8 cellular contexts compared by ENCODE assay signal in the genomic region with DNA sequence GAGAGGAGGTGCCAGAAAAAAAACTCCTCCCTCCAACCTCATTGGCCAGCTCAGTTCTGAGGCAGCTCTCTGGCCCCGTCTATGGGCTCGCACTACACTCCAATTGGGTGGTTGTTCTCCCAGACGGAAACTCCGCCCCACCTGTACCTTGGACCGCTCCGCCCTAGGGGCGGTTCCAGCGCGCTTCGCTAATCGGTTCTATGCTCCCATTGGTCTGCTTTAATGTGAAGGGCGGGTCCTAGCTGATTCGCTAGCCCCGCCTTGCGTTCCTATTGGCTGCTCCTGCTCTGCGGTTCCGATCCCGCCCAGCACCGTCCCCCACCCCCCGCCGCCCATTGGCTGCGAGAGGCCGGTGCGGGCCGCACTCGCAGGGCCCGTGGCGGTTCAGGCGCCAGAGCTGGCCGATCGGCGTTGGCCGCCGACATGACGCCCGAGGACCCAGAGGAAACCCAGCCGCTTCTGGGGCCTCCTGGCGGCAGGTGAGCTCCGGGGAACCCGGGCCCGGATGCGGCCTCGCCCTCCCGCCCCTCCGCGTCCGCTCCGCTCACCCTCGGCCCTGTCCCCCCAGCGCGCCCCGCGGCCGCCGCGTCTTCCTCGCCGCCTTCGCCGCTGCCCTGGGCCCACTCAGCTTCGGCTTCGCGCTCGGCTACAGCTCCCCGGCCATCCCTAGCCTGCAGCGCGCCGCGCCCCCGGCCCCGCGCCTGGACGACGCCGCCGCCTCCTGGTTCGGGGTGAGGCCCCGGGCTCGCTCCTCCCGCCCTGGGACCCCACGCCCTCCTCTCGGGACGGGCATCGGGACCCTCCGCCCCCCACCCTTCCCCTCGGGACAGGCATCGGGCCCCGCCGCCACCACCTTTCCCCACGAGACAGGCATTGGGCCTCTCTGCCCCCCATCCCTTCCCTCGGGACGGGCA. TPM values are rescaled to one million over a fixed set of nuclear protein-coding genes. Genes with fewer than 3 reads are reported as not detected.
DNase-seq lines count a peak whose midpoint lies in the region; ATAC-seq and TF ChIP-seq lines count a peak whose summit lies in the region.

A gene with protein sequence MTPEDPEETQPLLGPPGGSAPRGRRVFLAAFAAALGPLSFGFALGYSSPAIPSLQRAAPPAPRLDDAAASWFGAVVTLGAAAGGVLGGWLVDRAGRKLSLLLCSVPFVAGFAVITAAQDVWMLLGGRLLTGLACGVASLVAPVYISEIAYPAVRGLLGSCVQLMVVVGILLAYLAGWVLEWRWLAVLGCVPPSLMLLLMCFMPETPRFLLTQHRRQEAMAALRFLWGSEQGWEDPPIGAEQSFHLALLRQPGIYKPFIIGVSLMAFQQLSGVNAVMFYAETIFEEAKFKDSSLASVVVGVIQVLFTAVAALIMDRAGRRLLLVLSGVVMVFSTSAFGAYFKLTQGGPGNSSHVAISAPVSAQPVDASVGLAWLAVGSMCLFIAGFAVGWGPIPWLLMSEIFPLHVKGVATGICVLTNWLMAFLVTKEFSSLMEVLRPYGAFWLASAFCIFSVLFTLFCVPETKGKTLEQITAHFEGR (plus strand): TSS at position 362 of the 914 bp plus-strand sequence. CDS start 62 bp downstream, at position 424.

- peak within 1 kb of the TSS; percentile 81 for H3K9ac ChIP-seq in BLaER1

- 0 out of 2 replicates have a peak, but pooled peaks cover 5% of the 10 kb centered on the region for H3K36me3 ChIP-seq in BLaER1
- H3K36me3 ChIP-seq in ectodermal cell (ENCODE audit: control insufficient read depth, insufficient read depth, low read length): no peaks in the 10 kb centered on the region

- peaks cover 37% of the 10 kb centered on the region for H3K27me3 ChIP-seq in BLaER1
- peaks cover 25% of the 10 kb centered on the region for H3K27me3 ChIP-seq in ectodermal cell (ENCODE audit: control insufficient read depth, insufficient read depth, low read length, poor library complexity, severe bottlenecking)

- peak within 1 kb of the TSS; percentile 69 for H3K4me3 Mint-ChIP-seq in activated CD8-positive, alpha-beta T cell treated with anti-CD3 and anti-CD28 coated beads, Interleukin-2, amount 10 ng/mL, durations not matched to agents 7 days and 5 days

- H3K4me3 ChIP-seq in BLaER1 (peak within 1 kb of the TSS; percentile 85), ectodermal cell (ENCODE audit: insufficient read depth, low read depth, low read length) (peak within 1 kb of the TSS; percentile 55), lower leg skin (ENCODE audit: low read depth, poor library complexity, severe bottlenecking) (peak within 1 kb of the TSS; percentile 76)

- no peak for TF ChIP-seq POLR2A in lower leg skin (IDR thresholded peaks at IDR 0.05)

- H3K36me3 Mint-ChIP-seq in activated CD8-positive, alpha-beta T cell treated with anti-CD3 and anti-CD28 coated beads, Interleukin-2, amount 10 ng/mL, durations not matched to agents 7 days and 5 days (ENCODE audit: low read depth): no peaks in the 10 kb centered on the region

- peak within 1 kb of the TSS; percentile 53 for H3K27ac Mint-ChIP-seq in activated CD8-positive, alpha-beta T cell treated with anti-CD3 and anti-CD28 coated beads, Interleukin-2, amount 10 ng/mL, durations not matched to agents 7 days and 5 days

- no peaks in the 10 kb centered on the region for H3K9me3 Mint-ChIP-seq in activated CD8-positive, alpha-beta T cell treated with anti-CD3 and anti-CD28 coated beads, Interleukin-2, amount 10 ng/mL, durations not matched to agents 7 days and 5 days (ENCODE audit: insufficient read depth)

- POLR2A ChIA-PET in activated CD8-positive, alpha-beta T cell treated with anti-CD3 and anti-CD28 coated beads, Interleukin-2, amount 10 ng/mL, durations not matched to agents 7 days and 5 days (lab: Charles Lee): interaction anchor here (1.2 to 1.4 kb wide), 2 partner anchors 9 to 54 kb away, joined by 5 to 6 read pairs; a partner anchor contains a TSS

- H4K20me1 ChIP-seq in BLaER1: peaks cover 39% of the 10 kb centered on the region

- peaks cover 18% of the 10 kb centered on the region for H3K4me1 Mint-ChIP-seq in activated CD8-positive, alpha-beta T cell treated with anti-CD3 and anti-CD28 coated beads, Interleukin-2, amount 10 ng/mL, durations not matched to agents 7 days and 5 days (ENCODE audit: low read depth)

- H3K4me1 ChIP-seq in BLaER1 (peaks cover 16% of the 10 kb centered on the region), ectodermal cell (ENCODE audit: control insufficient read depth, insufficient read depth, low read length) (no peaks in the 10 kb centered on the region)

- DNase-seq in NCI-H774 (lab: John Stamatoyannopoulos, UW): peak; percentile 100
- peak; percentile 98 for DNase-seq in activated CD8-positive, alpha-beta T cell treated with anti-CD3 and anti-CD28 coated beads, Interleukin-2, amount 10 ng/mL, durations not matched to agents 7 days and 5 days
- DNase-seq in lower leg skin (ENCODE audit: low spot score in 2 of 2): peak; percentile 99
- peak; percentile 74 to 82 for DNase-seq in stimulated activated CD4-positive, alpha-beta T cell treated with anti-CD3 and anti-CD28 coated beads, Interleukin-4, amount 100 ng/mL, for 4 hours

- TF ChIP-seq CTCF in lower leg skin (IDR thresholded peaks at IDR 0.05): no peak

- WGBS in ectodermal cell, 2 experiments: 0% methylated on average over 90 to 92 of the region's 92 CpGs
- WGBS in lower leg skin, 2 donors: 0 to 2% methylated on average over 49 to 51 of the region's 92 CpGs

- peak within 1 kb of the TSS; percentile 99 for H3K4me2 ChIP-seq in BLaER1

- peak; percentile 96 for ATAC-seq in GM19328 (IDR thresholded peaks at IDR 0.05; ENCODE audit: unreplicated experiment)
- peak; percentile 85 for ATAC-seq in HG03469 (IDR thresholded peaks at IDR 0.05; ENCODE audit: unreplicated experiment)
- ATAC-seq in activated CD8-positive, alpha-beta T cell treated with anti-CD3 and anti-CD28 coated beads, Interleukin-2, amount 10 ng/mL, durations not matched to agents 7 days and 5 days: peak; percentile 96

- H3K9me3 ChIP-seq in BLaER1 (no peaks in the 10 kb centered on the region), ectodermal cell (ENCODE audit: control insufficient read depth, low read length) (no peaks in the 10 kb centered on the region)

- CTCF ChIA-PET in activated CD8-positive, alpha-beta T cell treated with anti-CD3 and anti-CD28 coated beads, Interleukin-2, amount 10 ng/mL, durations not matched to agents 7 days and 5 days (lab: Charles Lee): interaction anchor here (0.6 to 3.4 kb wide), 23 partner anchors 9 to 676 kb away, joined by 3 to 15 read pairs (median 4); a partner anchor contains a TSS

- intact Hi-C loops in lower leg skin (cut with DNase I; ENCODE audit: low total_unique reads): no loop called here

- H3K27me3 Mint-ChIP-seq in activated CD8-positive, alpha-beta T cell treated with anti-CD3 and anti-CD28 coated beads, Interleukin-2, amount 10 ng/mL, durations not matched to agents 7 days and 5 days (ENCODE audit: low read depth): peaks cover 50% of the 10 kb centered on the region

- H3K27ac ChIP-seq in BLaER1: peak within 1 kb of the TSS; percentile 66
- no peak within 1 kb of the TSS for H3K27ac ChIP-seq in ectodermal cell (ENCODE audit: insufficient read depth, low read depth, low read length, poor library complexity, severe bottlenecking)

RNA-seq across cellular contexts. Expression of the gene that starts here (rescaled TPM):
- 1 to 10 TPM; 5.6 to 7.2 TPM for total RNA-seq in activated CD8-positive, alpha-beta T cell treated with anti-CD3 and anti-CD28 coated beads, Interleukin-2, amount 10 ng/mL, durations not matched to agents 7 days and 5 days
- 15.7 TPM for polyA plus RNA-seq in ectodermal cell (2013, experiment 1 of 4)
- 16.0 TPM for polyA plus RNA-seq in ectodermal cell (2013, experiment 2 of 4)
- polyA plus RNA-seq in ectodermal cell (2013, experiment 3 of 4): 18.6 TPM
- polyA plus RNA-seq in ectodermal cell (2013, experiment 4 of 4): 19.7 TPM
- total RNA-seq in lower leg skin: 10 to 100 TPM; 17.6 to 28.7 (median 23.6) TPM
